Comparison of ENCODE assay signal across 27 cellular contexts in the genomic region with DNA sequence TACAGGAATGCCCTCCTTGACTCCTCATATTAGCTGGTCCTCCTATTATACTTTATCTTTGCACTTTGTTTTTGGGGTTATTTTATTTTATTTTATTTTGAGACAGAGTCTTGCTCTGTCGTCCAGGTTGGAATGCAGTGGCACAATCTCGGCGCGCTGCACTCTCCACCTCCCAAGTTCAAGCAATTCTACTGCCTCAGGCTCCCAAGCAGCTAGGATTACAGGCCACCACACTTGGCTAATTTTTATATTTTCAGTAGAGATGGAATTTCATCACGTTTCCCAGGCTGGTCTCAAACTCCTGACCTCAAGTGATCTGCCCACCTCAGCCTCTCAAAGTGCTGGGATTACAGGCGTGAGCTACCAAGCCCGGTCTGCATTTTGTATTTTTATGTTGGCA.
"Had no signal": no experiment of that assay in that cellular context is flagged by ENCODE, and none has a peak within 500 bp of the region (broad histone marks: within the 10 kb centered on the region; RNA-seq: fewer than 3 reads in every experiment).

No MANE protein-coding gene starts in this region.

- H3K36me3 Mint-ChIP-seq: immature natural killer cell; memory B cell; naive thymus-derived CD4-positive, alpha-beta T cell; natural killer cell treated with Interleukin-12 subunit alpha and Interleukin-12 subunit beta and Interleukin-15 and Interleukin-18, amount 100 ng/mL, for 72 hours; stimulated activated memory B cell treated with anti-CD40 and anti-IgM and Interleukin-4, amounts not matched to agents 10 μg/mL and 1 μg/mL and 100 μg/mL, for 72 hours; type B pancreatic cell had no signal

- H3K9me3 Mint-ChIP-seq: immature natural killer cell; memory B cell; naive thymus-derived CD4-positive, alpha-beta T cell; natural killer cell treated with Interleukin-12 subunit alpha and Interleukin-12 subunit beta and Interleukin-15 and Interleukin-18, amount 100 ng/mL, for 72 hours; stimulated activated memory B cell treated with anti-CD40 and anti-IgM and Interleukin-4, amounts not matched to agents 10 μg/mL and 1 μg/mL and 100 μg/mL, for 72 hours; stimulated activated naive CD8-positive, alpha-beta T cell treated with anti-CD3 and anti-CD28 coated beads, Interleukin-15, amount 100 ng/mL, for 72 hours; type B pancreatic cell had no signal

- H3K4me3 ChIP-seq: left ventricle myocardium inferior, lung, mucosa of descending colon, ovary, right atrium auricular region, right lobe of liver, smooth muscle cell, tibial nerve, uterus had no signal

- ATAC-seq: left colon; mucosa of descending colon; naive thymus-derived CD4-positive, alpha-beta T cell; natural killer cell treated with Interleukin-12 subunit alpha and Interleukin-12 subunit beta and Interleukin-15 and Interleukin-18, amount 100 ng/mL, for 72 hours; right lobe of liver; stimulated activated memory B cell treated with anti-CD40 and anti-IgM and Interleukin-4, amounts not matched to agents 10 μg/mL and 1 μg/mL and 100 μg/mL, for 72 hours; stimulated activated naive CD8-positive, alpha-beta T cell treated with anti-CD3 and anti-CD28 coated beads, Interleukin-15, amount 100 ng/mL, for 72 hours had no signal

- H3K4me1 ChIP-seq: uterus had no signal

- H3K27ac Mint-ChIP-seq: immature natural killer cell; memory B cell; naive thymus-derived CD4-positive, alpha-beta T cell; progenitor cell of endocrine pancreas; stimulated activated memory B cell treated with anti-CD40 and anti-IgM and Interleukin-4, amounts not matched to agents 10 μg/mL and 1 μg/mL and 100 μg/mL, for 72 hours; stimulated activated naive CD8-positive, alpha-beta T cell treated with anti-CD3 and anti-CD28 coated beads, Interleukin-15, amount 100 ng/mL, for 72 hours; type B pancreatic cell had no signal

- H3K4me3 Mint-ChIP-seq: immature natural killer cell; memory B cell; naive thymus-derived CD4-positive, alpha-beta T cell; natural killer cell treated with Interleukin-12 subunit alpha and Interleukin-12 subunit beta and Interleukin-15 and Interleukin-18, amount 100 ng/mL, for 72 hours; stimulated activated memory B cell treated with anti-CD40 and anti-IgM and Interleukin-4, amounts not matched to agents 10 μg/mL and 1 μg/mL and 100 μg/mL, for 72 hours; stimulated activated naive CD8-positive, alpha-beta T cell treated with anti-CD3 and anti-CD28 coated beads, Interleukin-15, amount 100 ng/mL, for 72 hours; type B pancreatic cell had no signal

- H3K9me3 ChIP-seq: left ventricle myocardium inferior, mucosa of descending colon, ovary, right atrium auricular region, right lobe of liver, tibial nerve, uterus had no signal

- H3K36me3 ChIP-seq: left ventricle myocardium inferior, ovary, right atrium auricular region, right lobe of liver, tibial nerve, uterus had no signal

- H3K4me2 ChIP-seq: smooth muscle cell had no signal

- H3K27me3 ChIP-seq: ovary, right atrium auricular region, right lobe of liver, tibial nerve, uterus had no signal

- DNase-seq: hypothalamus; immature natural killer cell; kidney; left colon; left ventricle myocardium inferior; midbrain; mucosa of descending colon; naive thymus-derived CD4-positive, alpha-beta T cell; ovary; right lobe of liver; stimulated activated CD4-positive, alpha-beta T cell treated with anti-CD3 and anti-CD28 coated beads, Interleukin-1b, Interleukin-23, amount 100 ng/mL, for 48 hours; stimulated activated CD4-positive, alpha-beta T cell treated with anti-CD3 and anti-CD28 coated beads, Interleukin-2, amount 100 ng/mL, for 48 hours; stimulated activated CD4-positive, alpha-beta T cell treated with anti-CD3 and anti-CD28 coated beads, Interleukin-4, amount 100 ng/mL, for 4 hours; stimulated activated CD8-positive, alpha-beta memory T cell treated with anti-CD3 and anti-CD28 coated beads, Interleukin-4, amount 100 ng/mL, for 48 hours; stimulated activated naive CD4-positive, alpha-beta T cell treated with Interleukin-2 at 50 U/mL for 16 hours; stimulated activated naive CD8-positive, alpha-beta T cell treated with anti-CD3 and anti-CD28 coated beads, Interleukin-15, amount 100 ng/mL, for 72 hours; substantia nigra; uterus had no signal

- H3K27ac ChIP-seq: left ventricle myocardium inferior, ovary, right atrium auricular region, right lobe of liver, tibial nerve, uterus had no signal
